Comparison of ENCODE assay signal across 11 cellular contexts in the genomic region with DNA sequence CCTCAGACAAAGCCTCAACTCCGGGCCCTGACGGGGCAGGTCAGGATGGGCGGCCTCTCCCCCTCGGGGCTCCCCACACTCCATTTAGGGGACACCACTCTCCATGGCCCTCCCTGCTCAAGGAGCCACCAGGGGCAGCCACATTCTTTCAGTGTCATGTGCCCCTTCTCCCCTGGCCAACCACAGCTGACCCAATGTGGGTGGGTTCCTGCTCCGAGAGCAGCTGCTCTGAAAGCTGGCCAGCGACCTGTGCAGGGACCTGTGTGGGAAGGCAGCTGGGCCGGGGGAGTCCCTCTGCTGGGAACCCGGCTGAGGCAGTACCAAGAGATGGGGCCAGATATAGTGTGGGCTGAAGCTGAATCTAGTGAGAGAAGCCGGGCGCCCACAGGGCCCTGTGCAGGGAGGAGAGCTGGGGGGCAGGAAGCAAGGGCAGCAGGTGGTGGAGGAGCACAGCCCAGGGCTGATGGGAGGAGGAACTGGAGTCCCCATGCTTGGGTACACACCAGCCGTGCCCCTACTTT. TPM values are rescaled to one million over a fixed set of nuclear protein-coding genes. Genes with fewer than 3 reads are reported as not detected.
DNase-seq lines count a peak whose midpoint lies in the region; ATAC-seq lines count a peak whose summit lies in the region.
"Had no signal": no experiment of that assay in that cellular context is flagged by ENCODE, and none has a peak within 500 bp of the region (broad histone marks: within the 10 kb centered on the region; RNA-seq: fewer than 3 reads in every experiment).

No MANE protein-coding gene starts in this region.

- H3K36me3 ChIP-seq in MG63 = no peaks in the 10 kb centered on the region

- no peaks in the 10 kb centered on the region for H3K27me3 Mint-ChIP-seq in activated CD4-positive, alpha-beta T cell treated with anti-CD3 and anti-CD28 coated beads, Interleukin-2, amount 10 ng/mL, durations not matched to agents 7 days and 5 days
- no peaks in the 10 kb centered on the region for H3K27me3 Mint-ChIP-seq in stimulated activated naive CD8-positive, alpha-beta T cell treated with anti-CD3 and anti-CD28 coated beads, Interleukin-15, Interleukin-2, amounts not matched to agents 100 ng/mL and 50 ng/mL, for 24 hours

- H3K27me3 ChIP-seq in MG63 = no peaks in the 10 kb centered on the region

- no peak for DNase-seq in activated CD4-positive, alpha-beta T cell treated with anti-CD3 and anti-CD28 coated beads, Interleukin-2, amount 10 ng/mL, durations not matched to agents 7 days and 5 days
- DNase-seq in activated CD4-positive, alpha-beta T cell treated with anti-CD3 and anti-CD28 coated beads for 48 hours = no peak
- no peak for DNase-seq in left ventricle myocardium superior
- DNase-seq in HuH-7.5 (ENCODE audit: low spot score) = no peak
- no peak for DNase-seq in MG63
- no peak for DNase-seq in kidney tubule cell (ENCODE audit: low spot score)
- DNase-seq: ACHN had no signal

- no peaks in the 10 kb centered on the region for H3K9me3 Mint-ChIP-seq in activated CD4-positive, alpha-beta T cell treated with anti-CD3 and anti-CD28 coated beads, Interleukin-2, amount 10 ng/mL, durations not matched to agents 7 days and 5 days
- no peaks in the 10 kb centered on the region for H3K9me3 Mint-ChIP-seq in stimulated activated naive CD8-positive, alpha-beta T cell treated with anti-CD3 and anti-CD28 coated beads, Interleukin-15, Interleukin-2, amounts not matched to agents 100 ng/mL and 50 ng/mL, for 24 hours

- peak overlapping the region; percentile 73 for H3K27ac Mint-ChIP-seq in activated CD4-positive, alpha-beta T cell treated with anti-CD3 and anti-CD28 coated beads, Interleukin-2, amount 10 ng/mL, durations not matched to agents 7 days and 5 days
- H3K27ac Mint-ChIP-seq in stimulated activated naive CD8-positive, alpha-beta T cell treated with anti-CD3 and anti-CD28 coated beads, Interleukin-15, Interleukin-2, amounts not matched to agents 100 ng/mL and 50 ng/mL, for 24 hours = peak overlapping the region; percentile 5

- POLR2A ChIA-PET in activated CD4-positive, alpha-beta T cell treated with anti-CD3 and anti-CD28 coated beads, Interleukin-2, amount 10 ng/mL, durations not matched to agents 7 days and 5 days (lab: Charles Lee) = no interaction called here

- no peak overlapping the region for H3K4me3 Mint-ChIP-seq in activated CD4-positive, alpha-beta T cell treated with anti-CD3 and anti-CD28 coated beads, Interleukin-2, amount 10 ng/mL, durations not matched to agents 7 days and 5 days
- H3K4me3 Mint-ChIP-seq in stimulated activated naive CD8-positive, alpha-beta T cell treated with anti-CD3 and anti-CD28 coated beads, Interleukin-15, Interleukin-2, amounts not matched to agents 100 ng/mL and 50 ng/mL, for 24 hours = no peak overlapping the region

- H3K4me1 Mint-ChIP-seq in activated CD4-positive, alpha-beta T cell treated with anti-CD3 and anti-CD28 coated beads, Interleukin-2, amount 10 ng/mL, durations not matched to agents 7 days and 5 days = peaks cover 35% of the 10 kb centered on the region
- peaks cover 36% of the 10 kb centered on the region for H3K4me1 Mint-ChIP-seq in stimulated activated naive CD8-positive, alpha-beta T cell treated with anti-CD3 and anti-CD28 coated beads, Interleukin-15, Interleukin-2, amounts not matched to agents 100 ng/mL and 50 ng/mL, for 24 hours (ENCODE audit: low read depth)

- peak; percentile 44 for ATAC-seq in HG03520 (IDR thresholded peaks at IDR 0.05; ENCODE audit: unreplicated experiment)
- peak; percentile 58 for ATAC-seq in left ventricle myocardium superior

- intact Hi-C loops in left ventricle myocardium superior (cut with micrococcal nuclease) = no loop called here

- H3K36me3 Mint-ChIP-seq in activated CD4-positive, alpha-beta T cell treated with anti-CD3 and anti-CD28 coated beads, Interleukin-2, amount 10 ng/mL, durations not matched to agents 7 days and 5 days (ENCODE audit: low read depth) = no peaks in the 10 kb centered on the region
- no peaks in the 10 kb centered on the region for H3K36me3 Mint-ChIP-seq in stimulated activated naive CD8-positive, alpha-beta T cell treated with anti-CD3 and anti-CD28 coated beads, Interleukin-15, Interleukin-2, amounts not matched to agents 100 ng/mL and 50 ng/mL, for 24 hours (ENCODE audit: low read depth)

- H3K9me3 ChIP-seq in MG63 = no peaks in the 10 kb centered on the region

- CTCF ChIA-PET in activated CD4-positive, alpha-beta T cell treated with anti-CD3 and anti-CD28 coated beads, Interleukin-2, amount 10 ng/mL, durations not matched to agents 7 days and 5 days (lab: Charles Lee) = interaction anchor here (0.7 kb wide), 1 partner anchor 9 kb away, joined by 3 read pairs; no protein-coding TSS in a partner anchor

- H3K4me3 ChIP-seq in MG63 = no peak overlapping the region
- H3K4me3 ChIP-seq: skin epidermis had no signal

RNA-seq across cellular contexts. Expression of a gene that starts 40.6 kb away (rescaled TPM):
- not detected for total RNA-seq in activated CD4-positive, alpha-beta T cell treated with anti-CD3 and anti-CD28 coated beads, Interleukin-2, amount 10 ng/mL, durations not matched to agents 7 days and 5 days
- 0.02 TPM for total RNA-seq in left ventricle myocardium superior
- total RNA-seq in MG63 (2014; rRNA removed; shearing (Covaris generic); ENCODE audit: low replicate concordance) = not detected in 2 replicates
- total RNA-seq: SK-MEL-5 had no signal

RNA-seq across cellular contexts. Expression of a gene that starts 58.0 kb away (rescaled TPM):
- 10 to 100 TPM; 13.2 to 14.9 TPM for total RNA-seq in activated CD4-positive, alpha-beta T cell treated with anti-CD3 and anti-CD28 coated beads, Interleukin-2, amount 10 ng/mL, durations not matched to agents 7 days and 5 days
- total RNA-seq in left ventricle myocardium superior = 60.9 TPM
- 15.8 and 48.2 TPM in 2 replicates for total RNA-seq in MG63 (2014; rRNA removed; shearing (Covaris generic); ENCODE audit: low replicate concordance)
